23 cellular contexts compared by ENCODE assay signal in the genomic region with DNA sequence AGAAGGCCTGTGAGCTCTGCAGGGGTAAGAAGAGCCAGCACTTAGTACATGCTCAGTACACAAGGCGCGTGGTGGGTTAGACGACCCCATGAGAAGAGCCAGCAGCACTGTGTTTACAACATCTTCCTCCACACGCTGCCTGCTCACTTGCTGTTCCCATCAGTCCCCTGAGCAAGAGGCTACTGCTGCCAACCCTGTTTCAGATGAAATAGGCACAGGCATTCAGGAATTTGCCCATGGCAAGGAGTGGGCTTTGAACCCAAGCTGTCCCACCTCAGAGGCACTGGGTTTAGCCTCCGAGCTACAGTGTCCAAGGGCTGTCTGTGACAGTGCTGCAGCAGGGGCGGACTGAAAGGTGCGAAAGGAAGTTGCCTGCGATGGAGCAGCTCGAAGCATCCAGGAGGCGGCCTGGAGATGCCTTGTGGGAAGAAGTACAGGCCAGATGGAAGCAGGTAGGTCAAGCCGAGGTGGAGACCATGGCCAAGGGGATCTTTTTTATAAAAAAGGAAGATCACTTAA.
"Had no signal": no experiment of that assay in that cellular context is flagged by ENCODE, and none has a peak within 500 bp of the region (broad histone marks: within the 10 kb centered on the region; RNA-seq: fewer than 3 reads in every experiment).

No MANE protein-coding gene starts in this region.

- H3K4me1 ChIP-seq: sigmoid colon, testis, upper lobe of left lung had no signal

- H3K36me3 ChIP-seq: brain microvascular endothelial cell, heart right ventricle, sigmoid colon, upper lobe of left lung, WERI-Rb-1 had no signal

- H3K9me3 Mint-ChIP-seq: activated naive CD4-positive, alpha-beta T cell treated with anti-CD3 and anti-CD28 coated beads, Interleukin-2, amount 50 U/mL, for 24 hours; naive thymus-derived CD8-positive, alpha-beta T cell; stimulated activated memory B cell treated with anti-CD40 and anti-IgM and Interleukin-4, amounts not matched to agents 10 μg/mL and 1 μg/mL and 100 μg/mL, for 72 hours; T-cell; T-helper 2 cell treated with Interferon-gamma antibody and Interleukin-4, amounts not matched to agents 5 μg/mL and 100 μg/mL, for 36 hours had no signal

- H3K4me3 Mint-ChIP-seq: activated naive CD4-positive, alpha-beta T cell treated with anti-CD3 and anti-CD28 coated beads, Interleukin-2, amount 50 U/mL, for 24 hours; naive thymus-derived CD8-positive, alpha-beta T cell; stimulated activated memory B cell treated with anti-CD40 and anti-IgM and Interleukin-4, amounts not matched to agents 10 μg/mL and 1 μg/mL and 100 μg/mL, for 72 hours; T-cell; T-helper 2 cell treated with Interferon-gamma antibody and Interleukin-4, amounts not matched to agents 5 μg/mL and 100 μg/mL, for 36 hours had no signal

- ATAC-seq: heart right ventricle; left lobe of liver; naive thymus-derived CD8-positive, alpha-beta T cell; SK-N-SH treated with all-trans-retinoic acid at 6 μM for 48 hours; T-cell had no signal

- H3K36me3 Mint-ChIP-seq: activated naive CD4-positive, alpha-beta T cell treated with anti-CD3 and anti-CD28 coated beads, Interleukin-2, amount 50 U/mL, for 24 hours; naive thymus-derived CD8-positive, alpha-beta T cell; stimulated activated memory B cell treated with anti-CD40 and anti-IgM and Interleukin-4, amounts not matched to agents 10 μg/mL and 1 μg/mL and 100 μg/mL, for 72 hours; T-cell had no signal

- H3K4me3 ChIP-seq: heart right ventricle, lung, sigmoid colon, smooth muscle cell, testis, upper lobe of left lung had no signal

- H3K4me1 Mint-ChIP-seq: activated naive CD4-positive, alpha-beta T cell treated with anti-CD3 and anti-CD28 coated beads, Interleukin-2, amount 50 U/mL, for 24 hours; T-cell had no signal

- DNase-seq: activated gamma-delta T cell treated with Interleukin-2 at 50 U/mL for 16 hours; activated T-cell treated with anti-CD3 and anti-CD28 coated beads, Interleukin-2, amount 50 U/mL, for 1 hour; aorta; brain microvascular endothelial cell; central memory CD4-positive, alpha-beta T cell; heart right ventricle; kidney; naive thymus-derived CD8-positive, alpha-beta T cell; nucleus accumbens; sigmoid colon; stimulated activated CD4-positive, alpha-beta T cell treated with anti-CD3 and anti-CD28 coated beads, Interleukin-15, amount 100 ng/mL, for 24 hours; T-cell; testis; WERI-Rb-1 had no signal

- H3K27me3 ChIP-seq: testis, upper lobe of left lung had no signal

- H3K27ac ChIP-seq: brain microvascular endothelial cell, epithelial cell of prostate, heart right ventricle, sigmoid colon, testis, upper lobe of left lung, WERI-Rb-1 had no signal

- H3K27ac Mint-ChIP-seq: activated naive CD4-positive, alpha-beta T cell treated with anti-CD3 and anti-CD28 coated beads, Interleukin-2, amount 50 U/mL, for 24 hours; naive thymus-derived CD8-positive, alpha-beta T cell; stimulated activated memory B cell treated with anti-CD40 and anti-IgM and Interleukin-4, amounts not matched to agents 10 μg/mL and 1 μg/mL and 100 μg/mL, for 72 hours; T-cell; T-helper 2 cell treated with Interferon-gamma antibody and Interleukin-4, amounts not matched to agents 5 μg/mL and 100 μg/mL, for 36 hours had no signal

- H3K9me3 ChIP-seq: heart right ventricle, sigmoid colon, testis, upper lobe of left lung had no signal
